In the genomic region with DNA sequence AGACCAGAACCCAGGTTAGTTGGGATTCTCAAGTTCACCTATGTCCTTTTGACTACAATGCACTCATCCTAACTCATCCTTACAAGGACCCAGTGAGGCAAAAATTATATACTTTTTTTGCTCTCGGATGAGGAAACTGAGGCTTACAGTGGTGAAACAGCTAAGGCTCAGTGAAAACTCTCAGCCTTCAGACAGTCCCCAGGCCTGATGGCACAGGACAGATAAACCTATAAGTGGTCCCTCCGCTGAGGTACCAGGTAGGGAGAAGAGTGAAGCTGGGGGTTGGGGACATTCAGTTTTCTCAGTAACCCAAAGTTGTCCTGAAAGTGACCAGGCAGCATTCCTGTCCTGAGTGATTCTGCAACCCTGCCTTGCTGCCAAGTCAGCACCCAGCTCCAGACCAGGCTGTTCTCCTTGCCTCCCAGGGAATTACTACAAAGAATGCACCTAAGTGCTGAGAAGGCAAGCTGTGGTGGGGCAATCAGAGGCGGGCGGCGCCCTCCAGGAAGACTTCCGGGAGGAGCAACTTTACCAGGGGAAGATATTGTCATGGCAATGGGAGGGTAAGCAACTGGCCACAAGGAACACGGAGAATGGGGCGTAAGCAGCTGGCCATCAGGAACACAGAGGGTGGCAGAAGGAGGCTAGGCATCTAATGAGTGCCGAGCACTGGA, we compare ENCODE assay signal across 13 cellular contexts. TPM values are rescaled to one million over a fixed set of nuclear protein-coding genes. Genes with fewer than 3 reads are reported as not detected.
DNase-seq lines count a peak whose midpoint lies in the region; ATAC-seq and TF ChIP-seq lines count a peak whose summit lies in the region.
"Had no signal": no experiment of that assay in that cellular context is flagged by ENCODE, and none has a peak within 500 bp of the region (broad histone marks: within the 10 kb centered on the region; RNA-seq: fewer than 3 reads in every experiment).

No MANE protein-coding gene starts in this region.

- H3K4me1 ChIP-seq in BLaER1 treated with 17β-estradiol and CSF1 and Interleukin-3, amounts not matched to agents 10 nM and 100 nM = peaks cover 38 to 78% (median 61%) of the 10 kb centered on the region in 10 experiments
- H3K4me1 ChIP-seq in NT2/D1 (ENCODE audit: insufficient read depth, insufficient read length) = peaks cover 51% of the 10 kb centered on the region
- H3K4me1 ChIP-seq in neural progenitor cell = peaks cover 39% of the 10 kb centered on the region
- H3K4me1 ChIP-seq in SJCRH30 = peaks cover 16% of the 10 kb centered on the region
- peaks cover 0 to 21% of the 10 kb centered on the region in 2 donors for H3K4me1 ChIP-seq in uterus

- H3K27ac Mint-ChIP-seq in neural progenitor cell (peak overlapping the region; percentile 46), natural killer cell (no peak overlapping the region)
- H3K27ac Mint-ChIP-seq: CD4-positive, CD25-positive, alpha-beta regulatory T cell had no signal

- peaks cover 33% of the 10 kb centered on the region for H3K79me2 ChIP-seq in neural progenitor cell (ENCODE audit: low read depth)

- TF ChIP-seq CTCF in neural progenitor cell (IDR thresholded peaks at IDR 0.05) = no peak
- no peak for TF ChIP-seq CTCF in uterus (IDR thresholded peaks at IDR 0.05)
- TF ChIP-seq CTCF in natural killer cell (IDR thresholded peaks at IDR 0.05) = no peak

- H2AFZ ChIP-seq in neural progenitor cell (replicated peaks) = no peak overlapping the region

- H3K27me3 ChIP-seq in BLaER1 treated with 17β-estradiol and CSF1 and Interleukin-3, amounts not matched to agents 10 nM and 100 nM = peaks cover 0 to 5% (median 0%) of the 10 kb centered on the region in 11 experiments; a peak in 2 of 22 replicates
- H3K27me3 ChIP-seq in NT2/D1 (ENCODE audit: insufficient read depth, insufficient read length) (no peaks in the 10 kb centered on the region), neural progenitor cell (peaks cover 13% of the 10 kb centered on the region), SJCRH30 (no peaks in the 10 kb centered on the region), uterus (no peaks in the 10 kb centered on the region)
- H3K27me3 ChIP-seq: brain microvascular endothelial cell had no signal

- H3K4me3 Mint-ChIP-seq in neural progenitor cell (peak overlapping the region; percentile 11), natural killer cell (no peak overlapping the region)
- H3K4me3 Mint-ChIP-seq: CD4-positive, CD25-positive, alpha-beta regulatory T cell; naive thymus-derived CD4-positive, alpha-beta T cell had no signal

- H3K27ac ChIP-seq in BLaER1 treated with 17β-estradiol and CSF1 and Interleukin-3, amounts not matched to agents 10 nM and 100 nM = no peak overlapping the region
- H3K27ac ChIP-seq in neural progenitor cell = no peak overlapping the region
- H3K27ac ChIP-seq in SJCRH30 = no peak overlapping the region
- H3K27ac ChIP-seq in uterus = no peak overlapping the region
- H3K27ac ChIP-seq: brain microvascular endothelial cell had no signal

- intact Hi-C loops in uterus (cut with DNase I; ENCODE audit: low total_unique reads) (no loop called here), natural killer cell (cut with micrococcal nuclease) (no loop called here)

- DNase-seq in NT2/D1 (ENCODE audit: low read depth, low spot score) (no peak), fibroblast of gingiva (ENCODE audit: low read depth) (peak; percentile 71), neural progenitor cell (ENCODE audit: low spot score) (no peak), SJCRH30 (no peak), uterus (no peak), COLO829 (ENCODE audit: low spot score) (no peak), natural killer cell (no peak)
- DNase-seq: brain microvascular endothelial cell; CD4-positive, CD25-positive, alpha-beta regulatory T cell; naive thymus-derived CD4-positive, alpha-beta T cell; NCI-H748 treated with DMSO at 0.1 percent for 48 hours; stimulated activated CD4-positive, alpha-beta T cell treated with anti-CD3 and anti-CD28 coated beads, Interleukin-4, amount 100 ng/mL, for 24 hours had no signal

- H3K27me3 Mint-ChIP-seq in neural progenitor cell (ENCODE audit: insufficient read depth, low read depth) (peaks cover 8% of the 10 kb centered on the region), natural killer cell (ENCODE audit: low read depth in 2 of 2) (peaks cover 14 to 18% of the 10 kb centered on the region in 2 donors)

- H3K9me3 Mint-ChIP-seq in neural progenitor cell (no peaks in the 10 kb centered on the region), natural killer cell (no peaks in the 10 kb centered on the region)
- H3K9me3 Mint-ChIP-seq: CD4-positive, CD25-positive, alpha-beta regulatory T cell; naive thymus-derived CD4-positive, alpha-beta T cell had no signal

- peaks cover 2% of the 10 kb centered on the region for H3K36me3 Mint-ChIP-seq in neural progenitor cell
- no peaks in the 10 kb centered on the region for H3K36me3 Mint-ChIP-seq in natural killer cell
- H3K36me3 Mint-ChIP-seq: CD4-positive, CD25-positive, alpha-beta regulatory T cell; naive thymus-derived CD4-positive, alpha-beta T cell had no signal

- peak overlapping the region in 8 of 11 experiments; percentile 5 to 46 (median 25); a peak in 6 of 22 replicates for H3K4me2 ChIP-seq in BLaER1 treated with 17β-estradiol and CSF1 and Interleukin-3, amounts not matched to agents 10 nM and 100 nM
- no peak overlapping the region for H3K4me2 ChIP-seq in neural progenitor cell

- no peak for ATAC-seq in natural killer cell
- ATAC-seq: naive thymus-derived CD4-positive, alpha-beta T cell had no signal

- no peaks in the 10 kb centered on the region for H3K36me3 ChIP-seq in BLaER1 treated with 17β-estradiol and CSF1 and Interleukin-3, amounts not matched to agents 10 nM and 100 nM
- H3K36me3 ChIP-seq in NT2/D1 (ENCODE audit: insufficient read depth, insufficient read length, low read length) = peaks cover 55% of the 10 kb centered on the region
- no peaks in the 10 kb centered on the region for H3K36me3 ChIP-seq in neural progenitor cell
- no peaks in the 10 kb centered on the region for H3K36me3 ChIP-seq in SJCRH30
- no peaks in the 10 kb centered on the region for H3K36me3 ChIP-seq in uterus
- H3K36me3 ChIP-seq: brain microvascular endothelial cell had no signal

- H3K4me1 Mint-ChIP-seq in neural progenitor cell = peaks cover 70% of the 10 kb centered on the region
- H3K4me1 Mint-ChIP-seq in natural killer cell = peaks cover 0 to 8% of the 10 kb centered on the region in 2 donors

- no peak overlapping the region for H3K4me3 ChIP-seq in BLaER1 treated with 17β-estradiol and CSF1 and Interleukin-3, amounts not matched to agents 10 nM and 100 nM
- no peak overlapping the region for H3K4me3 ChIP-seq in NT2/D1 (ENCODE audit: insufficient read length, low read depth)
- H3K4me3 ChIP-seq in neural progenitor cell = no peak overlapping the region
- H3K4me3 ChIP-seq in SJCRH30 = no peak overlapping the region
- H3K4me3 ChIP-seq in uterus = no peak overlapping the region

- no peaks in the 10 kb centered on the region for H3K9me3 ChIP-seq in BLaER1 treated with 17β-estradiol and CSF1 and Interleukin-3, amounts not matched to agents 10 nM and 100 nM (replicated peaks in 1 of 11)
- H3K9me3 ChIP-seq in NT2/D1 (ENCODE audit: insufficient read depth, low read length) (no peaks in the 10 kb centered on the region), neural progenitor cell (ENCODE audit: low read depth) (no peaks in the 10 kb centered on the region), SJCRH30 (replicated peaks) (no peaks in the 10 kb centered on the region), uterus (no peaks in the 10 kb centered on the region)

- H3F3A ChIP-seq in neural progenitor cell (ENCODE audit: low read depth) = peaks cover 36% of the 10 kb centered on the region

- H4K20me1 ChIP-seq in BLaER1 treated with 17β-estradiol and CSF1 and Interleukin-3, amounts not matched to agents 10 nM and 100 nM = no peaks in the 10 kb centered on the region
- H4K20me1 ChIP-seq in neural progenitor cell (ENCODE audit: low read depth) = peaks cover 23% of the 10 kb centered on the region

- no peak overlapping the region for H3K9ac ChIP-seq in BLaER1 treated with 17β-estradiol and CSF1 and Interleukin-3, amounts not matched to agents 10 nM and 100 nM
- H3K9ac ChIP-seq in NT2/D1 (ENCODE audit: insufficient read length, low read depth) (peak overlapping the region; percentile 4), neural progenitor cell (no peak overlapping the region)

- no peak for TF ChIP-seq POLR2A in uterus (IDR thresholded peaks at IDR 0.05)

RNA-seq across cellular contexts. Expression of gene TENT5B, which starts 4.6 kb away (rescaled TPM):
- total RNA-seq in neural progenitor cell (ENCODE audit: low replicate concordance) (3.2 and 7.2 TPM in 2 replicates), uterus (10 to 100 TPM in 2 of 4 donors, 1 to 10 TPM in 2; 3.2 to 30.0 (median 11.9) TPM), natural killer cell (under 1 TPM in 1 of 3 donors, not detected in 2; 0.40 TPM)
- 0.04 and 0.10 TPM in 2 replicates for total RNA-seq in SJCRH30 (2014; rRNA removed; shearing (Covaris generic))
- total RNA-seq: CD4-positive, CD25-positive, alpha-beta regulatory T cell had no signal

RNA-seq across cellular contexts. Expression of gene TRNP1, which starts 14.6 kb away (rescaled TPM):
- total RNA-seq in neural progenitor cell (ENCODE audit: low replicate concordance) (0.59 and 2.0 TPM in 2 replicates), uterus (10 to 100 TPM in 2 of 4 donors, 1 to 10 TPM in 2; 1.5 to 11.9 (median 7.2) TPM), natural killer cell (1 to 10 TPM in 1 of 3 donors, under 1 TPM in 2; 0.18 to 3.0 (median 0.95) TPM)
- 0.42 and 0.81 TPM in 2 replicates for total RNA-seq in SJCRH30 (2014; rRNA removed; shearing (Covaris generic))
- total RNA-seq: CD4-positive, CD25-positive, alpha-beta regulatory T cell had no signal

RNA-seq across cellular contexts. Expression of gene KDF1, which starts 47.8 kb away (rescaled TPM):
- total RNA-seq in neural progenitor cell (ENCODE audit: low replicate concordance) = 1.1 TPM in 1 of 2 replicates, not detected in the other
- not detected in 2 replicates for total RNA-seq in SJCRH30 (2014; rRNA removed; shearing (Covaris generic))
- total RNA-seq in uterus = 1 to 10 TPM in 1 of 4 donors, not detected in 3; 1.9 TPM
- total RNA-seq in natural killer cell = under 1 TPM in 2 of 3 donors, not detected in 1; 0.20 to 0.52 TPM
